Comparison of ENCODE assay signal across 1 cellular context in the genomic region with DNA sequence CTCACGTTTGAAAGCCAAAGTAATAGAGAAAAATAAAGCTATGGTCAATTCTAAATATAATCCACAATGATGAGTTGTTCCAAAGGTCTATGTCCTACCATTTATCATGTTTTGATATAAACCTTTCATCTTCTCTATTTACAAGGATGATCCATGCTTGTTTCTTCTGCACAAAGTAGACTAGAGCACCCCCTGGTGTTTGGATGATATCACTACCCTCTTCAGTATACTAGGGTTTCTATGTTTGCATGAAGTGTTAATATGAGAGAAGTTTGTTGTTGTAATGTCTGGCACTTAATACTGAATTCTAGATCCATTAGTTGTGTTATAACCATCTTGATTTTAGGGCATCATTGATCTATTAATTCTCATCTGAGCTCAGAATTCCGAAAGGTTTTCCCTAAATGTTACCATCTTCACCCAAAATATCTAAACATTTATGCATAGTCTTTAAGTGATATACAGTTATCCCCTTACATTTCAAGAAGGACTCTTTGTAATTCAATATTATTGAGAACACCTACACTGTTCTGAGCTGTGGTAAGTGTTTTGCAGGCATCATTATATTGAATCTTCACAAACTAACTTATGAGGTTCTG.
TF ChIP-seq lines count a peak whose summit lies in the region.

No MANE protein-coding gene starts in this region.

TF ChIP-seq in H1, 55 proteins besides CTCF, POLR2A, EP300 and RAD21:
- TF ChIP-seq SP4 (IDR thresholded peaks at IDR 0.05; ENCODE audit: low read length) (no peak), NANOG (IDR thresholded peaks at IDR 0.05; ENCODE audit: insufficient read depth, low read depth, low read length, poor library complexity, severe bottlenecking) (no peak), POLR2AphosphoS5 (IDR thresholded peaks at IDR 0.05; ENCODE audit: low read depth, low read length) (no peak), TAF1 (IDR thresholded peaks at IDR 0.05; ENCODE audit: low read depth, low read length) (no peak), SIRT6 (IDR thresholded peaks at IDR 0.05; ENCODE audit: low read length) (no peak), CHD2 (IDR thresholded peaks at IDR 0.05; ENCODE audit: low read length) (no peak), CBX5 (IDR thresholded peaks at IDR 0.05; ENCODE audit: low read depth, low read length) (no peak), GTF2F1 (IDR thresholded peaks at IDR 0.05; ENCODE audit: borderline replicate concordance, low read depth, low read length) (no peak), CREB1 (IDR thresholded peaks at IDR 0.05) (no peak), HDAC6 (IDR thresholded peaks at IDR 0.05; ENCODE audit: low read depth, low read length) (no peak), NRF1 (IDR thresholded peaks at IDR 0.05; ENCODE audit: low read depth, low read length) (no peak), BRCA1 (IDR thresholded peaks at IDR 0.05; ENCODE audit: low read depth, low read length) (no peak), ZNF274 (IDR thresholded peaks at IDR 0.05; ENCODE audit: borderline replicate concordance, extremely low read depth, low read length) (no peak), SIX5 (IDR thresholded peaks at IDR 0.05; ENCODE audit: low read depth, low read length) (no peak), TEAD4 (IDR thresholded peaks at IDR 0.05; ENCODE audit: low read depth, low read length) (no peak), CTBP2 (IDR thresholded peaks at IDR 0.05; ENCODE audit: borderline replicate concordance, insufficient read depth, insufficient read length, low read length) (no peak), TBP (IDR thresholded peaks at IDR 0.05; ENCODE audit: low read depth, low read length) (no peak), CBX8 (IDR thresholded peaks at IDR 0.05; ENCODE audit: borderline replicate concordance, low read depth, low read length) (no peak)
- TF ChIP-seq, protein P1, sequence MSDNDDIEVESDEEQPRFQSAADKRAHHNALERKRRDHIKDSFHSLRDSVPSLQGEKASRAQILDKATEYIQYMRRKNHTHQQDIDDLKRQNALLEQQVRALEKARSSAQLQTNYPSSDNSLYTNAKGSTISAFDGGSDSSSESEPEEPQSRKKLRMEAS (IDR thresholded peaks at IDR 0.05), result no peak
- TF ChIP-seq, protein P2, sequence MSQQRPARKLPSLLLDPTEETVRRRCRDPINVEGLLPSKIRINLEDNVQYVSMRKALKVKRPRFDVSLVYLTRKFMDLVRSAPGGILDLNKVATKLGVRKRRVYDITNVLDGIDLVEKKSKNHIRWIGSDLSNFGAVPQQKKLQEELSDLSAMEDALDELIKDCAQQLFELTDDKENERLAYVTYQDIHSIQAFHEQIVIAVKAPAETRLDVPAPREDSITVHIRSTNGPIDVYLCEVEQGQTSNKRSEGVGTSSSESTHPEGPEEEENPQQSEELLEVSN (IDR thresholded peaks at IDR 0.05), result no peak
